Comparison of ENCODE assay signal across 9 cellular contexts in genomic region chrX:123964155-123964554, GRCh38. TPM values are rescaled to one million over a fixed set of nuclear protein-coding genes. Genes with fewer than 3 reads are reported as not detected.
DNase-seq lines count a peak whose midpoint lies in the region; ATAC-seq and TF ChIP-seq lines count a peak whose summit lies in the region.
"Had no signal": no experiment of that assay in that cellular context is flagged by ENCODE, and none has a peak within 500 bp of the region (broad histone marks: within the 10 kb centered on the region; RNA-seq: fewer than 3 reads in every experiment).

No MANE protein-coding gene starts in this region.

- TF ChIP-seq POLR2A in body of pancreas (IDR thresholded peaks at IDR 0.05) (no peak), GM18505 (IDR thresholded peaks at IDR 0.05; ENCODE audit: borderline replicate concordance, extremely low read depth, insufficient read depth, insufficient read length) (no peak)

- H2BK120ac ChIP-seq in mesenchymal stem cell (ENCODE audit: low read depth, low read length): no peak overlapping the region

- H3K4ac ChIP-seq in mesenchymal stem cell (ENCODE audit: low read depth in 1 of 2, low read length in 2 of 2): no peak overlapping the region

- H2BK15ac ChIP-seq in mesenchymal stem cell (ENCODE audit: low read depth, poor library complexity, severe bottlenecking): no peak overlapping the region

- H3K27me3 ChIP-seq in HUES64 (ENCODE audit: insufficient read depth, low read length) (no peaks in the 10 kb centered on the region), body of pancreas (no peaks in the 10 kb centered on the region), mesenchymal stem cell (ENCODE audit: control insufficient read depth in 1 of 2, insufficient read depth in 1 of 2, low read length in 2 of 2) (no peaks in the 10 kb centered on the region)

- no peak overlapping the region for H2BK5ac ChIP-seq in mesenchymal stem cell (ENCODE audit: low read depth, low read length, poor library complexity, severe bottlenecking)

- H3K4me1 ChIP-seq in HUES64 (ENCODE audit: insufficient read depth, low read length) (0 out of 2 replicates have a peak, but pooled peaks cover 4% of the 10 kb centered on the region), body of pancreas (peaks cover 5% of the 10 kb centered on the region), mesenchymal stem cell (ENCODE audit: control insufficient read depth, insufficient read depth, low read depth, low read length) (peaks cover 1% of the 10 kb centered on the region)

- no CpG with 5 or more reads among the region's 2 CpGs for WGBS in HUES64
- WGBS in body of pancreas, 2 donors: 0% methylated on average over 2 of the region's 2 CpGs
- no CpG with 5 or more reads among the region's 2 CpGs for WGBS in mesenchymal stem cell

- no peak overlapping the region for H3K18ac ChIP-seq in mesenchymal stem cell (ENCODE audit: low read depth in 1 of 2, low read length in 2 of 2)

- H3K36me3 ChIP-seq in HUES64 (ENCODE audit: insufficient read depth, low read length): no peaks in the 10 kb centered on the region
- no peaks in the 10 kb centered on the region for H3K36me3 ChIP-seq in body of pancreas (replicated peaks in 1 of 2; ENCODE audit: insufficient read depth in 1 of 2, low read depth in 2 of 2)
- H3K36me3 ChIP-seq in mesenchymal stem cell (ENCODE audit: control insufficient read depth in 1 of 2, insufficient read depth in 2 of 2, low read depth in 1 of 2, low read length in 2 of 2): no peaks in the 10 kb centered on the region

- H3K14ac ChIP-seq in mesenchymal stem cell (ENCODE audit: low read length in 2 of 2): no peak overlapping the region

- peak; percentile 9 for DNase-seq in ACHN
- no peak for DNase-seq in body of pancreas
- DNase-seq in mesenchymal stem cell: peak; percentile 63
- no peak for DNase-seq in DMS 273 (lab: John Stamatoyannopoulos, UW; ENCODE audit: unreplicated experiment)
- DNase-seq: occipital lobe had no signal

- H2AFZ ChIP-seq in mesenchymal stem cell (ENCODE audit: low read depth, low read length): no peak overlapping the region

- H3K4me3 ChIP-seq in HUES64 (ENCODE audit: low read length) (peak overlapping the region; percentile 99), body of pancreas (no peak overlapping the region), mesenchymal stem cell (ENCODE audit: insufficient read depth in 1 of 2, low read depth in 1 of 2, low read length in 2 of 2) (peak overlapping the region in 1 of 2 experiments; percentile 78)

- no peak overlapping the region for H3K23ac ChIP-seq in mesenchymal stem cell (ENCODE audit: low read length in 2 of 2)

- H3K27ac ChIP-seq in HUES64 (ENCODE audit: low read depth, low read length): no peak overlapping the region
- H3K27ac ChIP-seq in body of pancreas: peak overlapping the region in 3 of 4 donors; percentile 98
- H3K27ac ChIP-seq in mesenchymal stem cell (ENCODE audit: low read length, poor library complexity, severe bottlenecking): no peak overlapping the region

- TF ChIP-seq CTCF in body of pancreas (IDR thresholded peaks at IDR 0.05): no peak

- ATAC-seq in body of pancreas: no peak
- no peak for ATAC-seq in GM18505 (IDR thresholded peaks at IDR 0.05; ENCODE audit: unreplicated experiment)
- ATAC-seq in HG03439 (IDR thresholded peaks at IDR 0.05; ENCODE audit: unreplicated experiment): no peak
- no peak for ATAC-seq in GM21390 (IDR thresholded peaks at IDR 0.05; ENCODE audit: unreplicated experiment)

- intact Hi-C loops in body of pancreas (cut with DNase I): no loop called here

- in situ Hi-C loops in ACHN (cut with HindIII; ENCODE audit: low pct_ligation_motif_present, low pct_unique_long_range_greater_than_20kb, low sequenced_read_pairs): no loop called here

- no peak overlapping the region for H4K91ac ChIP-seq in mesenchymal stem cell (ENCODE audit: low read length)

- no peak overlapping the region for H2BK12ac ChIP-seq in mesenchymal stem cell (ENCODE audit: low read length in 2 of 2)

- no peak overlapping the region for H3K4me2 ChIP-seq in mesenchymal stem cell (ENCODE audit: low read length, poor library complexity, severe bottlenecking)

- no peak overlapping the region for H2AK5ac ChIP-seq in mesenchymal stem cell (ENCODE audit: low read length, severe bottlenecking)

- H3K9me3 ChIP-seq in HUES64 (ENCODE audit: insufficient read depth, low read depth, low read length) (no peaks in the 10 kb centered on the region), body of pancreas (no peaks in the 10 kb centered on the region), mesenchymal stem cell (ENCODE audit: control insufficient read depth, low read length) (no peaks in the 10 kb centered on the region)

- H3K9ac ChIP-seq in HUES64 (ENCODE audit: low read depth, low read length) (no peak overlapping the region), mesenchymal stem cell (ENCODE audit: low read length) (peak overlapping the region; percentile 98)

- H4K8ac ChIP-seq in mesenchymal stem cell (ENCODE audit: low read length): no peak overlapping the region

- no peaks in the 10 kb centered on the region for H3K79me1 ChIP-seq in mesenchymal stem cell (replicated peaks; ENCODE audit: low read length, poor library complexity, severe bottlenecking)

RNA-seq across cellular contexts. Expression of gene STAG2, which starts 2.6 kb away (rescaled TPM):
- polyA plus RNA-seq in HUES64 (2013, experiment 1 of 2): 59.9 TPM
- 59.2 TPM for polyA plus RNA-seq in HUES64 (2013, experiment 2 of 2)
- 10 to 100 TPM; 26.4 to 39.2 TPM for total RNA-seq in body of pancreas
- polyA plus RNA-seq in mesenchymal stem cell (2013, experiment 1 of 2): 30.9 TPM
- polyA plus RNA-seq in mesenchymal stem cell (2013, experiment 2 of 2): 35.6 TPM

Comparison
In these comparisons a context has a peak if more than half of its experiments do, and no peak if none do; other contexts are left out.
1. DNase-seq: peak in ACHN (single experiment) and mesenchymal stem cell (single experiment); none in body of pancreas (0 of 4) and DMS 273 (single experiment).
2. H3K27ac ChIP-seq: peak in body of pancreas (3 of 4); none in HUES64 (single experiment) and mesenchymal stem cell (single experiment).